Comparison of ENCODE assay signal across 28 cellular contexts in the genomic region with DNA sequence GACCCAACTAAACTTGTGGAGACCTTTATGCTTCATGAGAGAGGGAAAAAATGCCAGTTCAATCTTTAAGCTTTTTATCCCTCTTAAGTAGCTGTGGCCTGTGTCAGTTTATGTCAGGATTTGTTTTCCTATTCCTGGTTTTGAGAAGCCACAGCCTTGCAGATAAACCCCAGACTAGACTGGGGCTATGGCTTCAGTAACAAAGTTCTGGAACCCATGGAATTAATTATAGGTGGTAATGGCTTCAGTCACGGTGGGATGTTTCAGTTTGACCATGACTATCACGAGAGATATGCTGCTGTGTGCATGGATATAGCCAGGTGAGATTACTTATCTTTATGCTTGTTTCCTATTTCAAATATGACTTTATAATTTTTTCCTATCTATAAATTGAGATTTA.
"Had no signal": no experiment of that assay in that cellular context is flagged by ENCODE, and none has a peak within 500 bp of the region (broad histone marks: within the 10 kb centered on the region; RNA-seq: fewer than 3 reads in every experiment).

No MANE protein-coding gene starts in this region.

- H3K4me1 ChIP-seq: Peyer's patch had no signal

- H3K4me3 ChIP-seq: Peyer's patch had no signal

- H3K4me2 ChIP-seq: KMS-11 had no signal

- H3K27ac ChIP-seq: KMS-11, Peyer's patch, RWPE1 had no signal

- H3K27me3 ChIP-seq: Peyer's patch had no signal

- FAIRE-seq: bronchial epithelial cell, TTC549 had no signal

- H3K9me3 ChIP-seq: Peyer's patch had no signal

- H3K9ac ChIP-seq: KMS-11 had no signal

- H3K36me3 ChIP-seq: Peyer's patch had no signal

- DNase-seq: activated CD4-positive, alpha-beta T cell treated with anti-CD3 and anti-CD28 coated beads for 36 hours; activated CD4-positive, alpha-beta T cell treated with anti-CD3 and anti-CD28 coated beads, Interleukin-2, amount 10 ng/mL, durations not matched to agents 7 days and 5 days; activated CD4-positive, alpha-beta T cell treated with anti-CD3 and anti-CD28 coated beads, Interleukin-2, amount 50 U/mL, for 48 hours; activated CD8-positive, alpha-beta T cell treated with anti-CD3 and anti-CD28 coated beads, Interleukin-2, amount 10 ng/mL, durations not matched to agents 7 days and 5 days; activated gamma-delta T cell treated with Interleukin-2 at 50 U/mL for 16 hours; activated naive CD4-positive, alpha-beta T cell treated with anti-CD3 and anti-CD28 coated beads for 36 hours; activated naive CD8-positive, alpha-beta T cell treated with anti-CD3 and anti-CD28 coated beads, Interleukin-2, amount 50 U/mL, for 24 hours; activated T-cell treated with anti-CD3 and anti-CD28 coated beads, Interleukin-2, amount 50 U/mL, for 4 hours; anterior cingulate cortex; central memory CD4-positive, alpha-beta T cell; MM.1S; MV-4-11; NCI-H1092; NCI-H1436 treated with DMSO at 0.1 percent for 48 hours; NCI-H1694 treated with DMSO at 0.1 percent for 48 hours; NCI-H2029; NCI-H345; NCI-H526 treated with DMSO at 0.1 percent for 48 hours; NCI-H774; Peyer's patch; SIG-M5 had no signal

- ATAC-seq: activated CD4-positive, alpha-beta T cell treated with anti-CD3 and anti-CD28 coated beads for 36 hours; activated CD4-positive, CD25-positive, alpha-beta regulatory T cell treated with anti-CD3 and anti-CD28 coated beads, Interleukin-2, amount 50 U/mL, for 24 hours; activated CD8-positive, alpha-beta T cell treated with anti-CD3 and anti-CD28 coated beads, Interleukin-2, amount 10 ng/mL, durations not matched to agents 7 days and 5 days; activated naive CD8-positive, alpha-beta T cell treated with anti-CD3 and anti-CD28 coated beads, Interleukin-2, amount 50 U/mL, for 24 hours; activated T-cell treated with anti-CD3 and anti-CD28 coated beads, Interleukin-2, amount 50 U/mL, for 4 hours; Right ventricle myocardium inferior; WTC11 had no signal
